ENCODE assay signal across 8 cellular contexts in the genomic region with DNA sequence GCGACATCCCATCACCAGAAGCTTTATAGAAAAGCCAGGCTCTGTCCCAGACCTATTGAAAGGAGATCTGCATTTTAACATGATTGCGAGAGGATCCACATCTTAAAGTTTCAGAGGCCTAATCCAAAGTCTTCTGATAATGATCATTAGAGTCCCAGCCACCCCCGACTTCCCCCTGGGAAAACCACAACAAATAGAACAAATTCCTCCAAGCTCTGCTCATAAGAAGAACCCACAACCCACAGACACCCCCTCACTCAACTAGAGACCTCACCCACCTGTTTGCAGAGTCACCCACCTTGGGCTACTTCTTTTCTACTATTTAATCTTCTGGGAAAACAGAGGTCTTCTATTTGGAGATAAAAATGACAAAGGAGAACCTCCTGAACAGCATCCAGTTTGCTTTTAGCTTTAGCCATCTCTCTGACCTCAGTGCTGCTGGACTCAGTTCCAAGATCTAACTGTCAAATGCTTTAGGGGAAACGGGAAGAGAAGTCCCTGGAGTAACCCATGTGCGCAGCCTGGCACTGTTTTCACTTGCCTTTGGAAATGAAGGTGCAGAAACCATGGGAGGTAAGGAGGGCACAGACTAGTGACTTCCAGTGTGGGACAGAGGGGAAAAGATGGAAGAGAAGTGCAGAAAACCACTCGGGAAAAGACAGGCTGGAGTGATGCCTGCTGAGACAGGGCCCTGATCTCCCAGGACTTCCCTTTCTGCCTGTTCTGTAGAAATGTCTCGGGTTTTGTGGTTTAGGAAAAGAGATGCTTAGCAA.
DNase-seq lines count a peak whose midpoint lies in the region; ATAC-seq and TF ChIP-seq lines count a peak whose summit lies in the region.

No MANE protein-coding gene starts in this region.

- H3K27me3 Mint-ChIP-seq in dendritic cell treated with granulocyte-macrophage colony-stimulating factor and Interleukin-4, amounts not matched to agents 40 ng/mL and 50 ng/mL, for 4 days: no peaks in the 10 kb centered on the region

- no peak overlapping the region for H3K4me3 ChIP-seq in DND-41 (ENCODE audit: low read depth in 1 of 2, low read length in 2 of 2)
- H3K4me3 ChIP-seq in NB4 (ENCODE audit: low read depth, low read length): peak overlapping the region; percentile 38
- peak overlapping the region; percentile 46 for H3K4me3 ChIP-seq in osteoblast (ENCODE audit: insufficient read depth, low read length)

- H3K27ac ChIP-seq in DND-41 (ENCODE audit: low read length) (peak overlapping the region; percentile 75), osteoblast (ENCODE audit: low read depth, low read length) (peak overlapping the region; percentile 97)

- ATAC-seq in DND-41 (ENCODE audit: insufficient read depth, low read depth): peak; percentile 59
- no peak for ATAC-seq in GM18868 (IDR thresholded peaks at IDR 0.05; ENCODE audit: unreplicated experiment)
- no peak for ATAC-seq in HG03354 (IDR thresholded peaks at IDR 0.05; ENCODE audit: poor library complexity, severe bottlenecking, unreplicated experiment)
- no peak for ATAC-seq in HG02973 (IDR thresholded peaks at IDR 0.05; ENCODE audit: unreplicated experiment)

- peaks cover 85% of the 10 kb centered on the region for H3K4me1 Mint-ChIP-seq in dendritic cell treated with granulocyte-macrophage colony-stimulating factor and Interleukin-4, amounts not matched to agents 40 ng/mL and 50 ng/mL, for 4 days (ENCODE audit: low read depth)

- H3K27ac Mint-ChIP-seq in dendritic cell treated with granulocyte-macrophage colony-stimulating factor and Interleukin-4, amounts not matched to agents 40 ng/mL and 50 ng/mL, for 4 days: peak overlapping the region; percentile 90

- peak overlapping the region; percentile 84 for H3K4me2 ChIP-seq in DND-41 (ENCODE audit: insufficient read depth, low read length)
- H3K4me2 ChIP-seq in osteoblast (ENCODE audit: insufficient read depth, low read length): peak overlapping the region; percentile 73

- peak overlapping the region; percentile 54; the same call in 1 of the 2 replicates for H3K9ac ChIP-seq in DND-41 (ENCODE audit: low read depth, low read length)

- no peaks in the 10 kb centered on the region for H3K36me3 ChIP-seq in DND-41 (ENCODE audit: insufficient read depth, low read length)
- H3K36me3 ChIP-seq in osteoblast (ENCODE audit: insufficient read depth, low read length): no peaks in the 10 kb centered on the region

- DNase-seq in DND-41: peak; percentile 69
- peak; percentile 60 for DNase-seq in NB4 (ENCODE audit: low read depth)
- peak; percentile 80 for DNase-seq in osteoblast (ENCODE audit: insufficient read length, low spot score, missing footprints)
- DNase-seq in NCI-H526 treated with DMSO at 0.1 percent for 48 hours (lab: John Stamatoyannopoulos, UW): no peak

- TF ChIP-seq CTCF in DND-41 (IDR thresholded peaks at IDR 0.05; ENCODE audit: borderline replicate concordance, extremely low read depth, low read length, poor library complexity, severe bottlenecking): no peak
- no peak for TF ChIP-seq CTCF in NB4 (IDR thresholded peaks at IDR 0.05; ENCODE audit: low read depth, low read length)
- TF ChIP-seq CTCF in osteoblast (IDR thresholded peaks at IDR 0.05; ENCODE audit: extremely low read depth, low read depth, low read length): no peak

- H3K4me1 ChIP-seq in DND-41 (ENCODE audit: insufficient read depth, low read length) (peaks cover 41% of the 10 kb centered on the region), osteoblast (ENCODE audit: insufficient read depth, low read length) (peaks cover 97% of the 10 kb centered on the region)

- H3K9me3 ChIP-seq in DND-41 (ENCODE audit: insufficient read depth, low read length, severe bottlenecking) (no peaks in the 10 kb centered on the region), osteoblast (ENCODE audit: low read depth, low read length) (no peaks in the 10 kb centered on the region)

- no peaks in the 10 kb centered on the region for H3K9me3 Mint-ChIP-seq in dendritic cell treated with granulocyte-macrophage colony-stimulating factor and Interleukin-4, amounts not matched to agents 40 ng/mL and 50 ng/mL, for 4 days

- intact Hi-C loops in dendritic cell treated with granulocyte-macrophage colony-stimulating factor and Interleukin-4, amounts not matched to agents 40 ng/mL and 50 ng/mL, for 4 days (cut with micrococcal nuclease): loop anchor here (2.0 to 5.0 kb wide), 2 partner anchors 18 to 127 kb away; partner anchors contain the start of gene HIF1A

- H3K79me2 ChIP-seq in DND-41 (ENCODE audit: insufficient read depth, low read length) (no peaks in the 10 kb centered on the region), osteoblast (ENCODE audit: insufficient read depth, low read length) (peaks cover 34% of the 10 kb centered on the region)

- H2AFZ ChIP-seq in DND-41 (ENCODE audit: low read depth, low read length): no peak overlapping the region
- H2AFZ ChIP-seq in osteoblast (ENCODE audit: low read length): no peak overlapping the region

- no peak for TF ChIP-seq POLR2A in NB4 (IDR thresholded peaks at IDR 0.05; ENCODE audit: extremely low read depth, insufficient read length)

- H4K20me1 ChIP-seq in DND-41 (ENCODE audit: insufficient read depth, low read length) (peaks cover 7% of the 10 kb centered on the region; the same call in 1 of the 2 replicates), osteoblast (ENCODE audit: insufficient read depth, low read length) (no peaks in the 10 kb centered on the region)

- peaks cover 21% of the 10 kb centered on the region for H3K27me3 ChIP-seq in DND-41 (ENCODE audit: insufficient read depth, low read length, poor library complexity)
- H3K27me3 ChIP-seq in osteoblast (ENCODE audit: insufficient read depth, low read length): no peaks in the 10 kb centered on the region

- H3K4me3 Mint-ChIP-seq in dendritic cell treated with granulocyte-macrophage colony-stimulating factor and Interleukin-4, amounts not matched to agents 40 ng/mL and 50 ng/mL, for 4 days: peak overlapping the region; percentile 76

- H3K36me3 Mint-ChIP-seq in dendritic cell treated with granulocyte-macrophage colony-stimulating factor and Interleukin-4, amounts not matched to agents 40 ng/mL and 50 ng/mL, for 4 days (ENCODE audit: low read depth): peaks cover 4% of the 10 kb centered on the region

Comparison
In these comparisons a context has a peak if more than half of its experiments do, and no peak if none do; other contexts are left out.
1. H3K4me3 ChIP-seq: peak in NB4 (single experiment) and osteoblast (single experiment); none in DND-41 (0 of 2).